24 cellular contexts compared by ENCODE assay signal in genomic region chr10:129940617-129941198, GRCh38. TPM values are rescaled to one million over a fixed set of nuclear protein-coding genes. Genes with fewer than 3 reads are reported as not detected.
"Had no signal": no experiment of that assay in that cellular context is flagged by ENCODE, and none has a peak within 500 bp of the region (broad histone marks: within the 10 kb centered on the region; RNA-seq: fewer than 3 reads in every experiment).

No MANE protein-coding gene starts in this region.

- H3K4me3 ChIP-seq: adrenal gland, ascending aorta, ovary, right lobe of liver, upper lobe of right lung had no signal

- H3K9me3 ChIP-seq: adrenal gland, ascending aorta, ovary, right lobe of liver, upper lobe of right lung had no signal

- H3K4me3 Mint-ChIP-seq: activated CD4-positive, alpha-beta T cell treated with anti-CD3 and anti-CD28 coated beads, Interleukin-2, amount 10 ng/mL, durations not matched to agents 7 days and 5 days; activated CD8-positive, alpha-beta memory T cell treated with anti-CD3 and anti-CD28 coated beads, Interleukin-2, amount 10 ng/mL, durations not matched to agents 7 days and 5 days; activated CD8-positive, alpha-beta T cell treated with anti-CD3 and anti-CD28 coated beads for 36 hours; activated naive CD8-positive, alpha-beta T cell; central memory CD8-positive, alpha-beta T cell; memory B cell had no signal

- H3K36me3 Mint-ChIP-seq: activated CD8-positive, alpha-beta memory T cell treated with anti-CD3 and anti-CD28 coated beads, Interleukin-2, amount 10 ng/mL, durations not matched to agents 7 days and 5 days; activated naive CD8-positive, alpha-beta T cell; memory B cell; naive B cell had no signal

- H3K27ac Mint-ChIP-seq: activated CD8-positive, alpha-beta memory T cell treated with anti-CD3 and anti-CD28 coated beads, Interleukin-2, amount 10 ng/mL, durations not matched to agents 7 days and 5 days; activated CD8-positive, alpha-beta T cell treated with anti-CD3 and anti-CD28 coated beads for 36 hours; activated naive CD8-positive, alpha-beta T cell; memory B cell; naive B cell had no signal

- H3K9me3 Mint-ChIP-seq: activated CD4-positive, alpha-beta T cell treated with anti-CD3 and anti-CD28 coated beads, Interleukin-2, amount 10 ng/mL, durations not matched to agents 7 days and 5 days; activated CD8-positive, alpha-beta T cell treated with anti-CD3 and anti-CD28 coated beads for 36 hours; central memory CD8-positive, alpha-beta T cell; memory B cell; naive B cell had no signal

- DNase-seq: activated CD4-positive, alpha-beta T cell treated with anti-CD3 and anti-CD28 coated beads, Interleukin-2, amount 10 ng/mL, durations not matched to agents 7 days and 5 days; activated CD4-positive, CD25-positive, alpha-beta regulatory T cell treated with anti-CD3 and anti-CD28 coated beads, Interleukin-2, amount 50 U/mL, for 72 hours; activated CD8-positive, alpha-beta memory T cell treated with anti-CD3 and anti-CD28 coated beads, Interleukin-2, amount 10 ng/mL, durations not matched to agents 7 days and 5 days; activated CD8-positive, alpha-beta T cell treated with anti-CD3 and anti-CD28 coated beads for 36 hours; activated naive CD4-positive, alpha-beta T cell; activated T-cell treated with anti-CD3 and anti-CD28 coated beads for 4 hours; adrenal gland; effector memory CD4-positive, alpha-beta T cell; foreskin melanocyte; hippocampal formation; kidney glomerular epithelial cell; naive B cell; right lobe of liver; stimulated activated CD4-positive, alpha-beta T cell treated with anti-CD3 and anti-CD28 coated beads, Interleukin-4, amount 100 ng/mL, for 1 hour; stimulated activated naive CD4-positive, alpha-beta T cell treated with Interleukin-2 at 50 U/mL for 16 hours; T-helper 1 cell; upper lobe of right lung had no signal

- H3K27ac ChIP-seq: adrenal gland, ascending aorta, ovary, right lobe of liver, upper lobe of right lung, WERI-Rb-1 had no signal

- H3K27me3 Mint-ChIP-seq: activated CD4-positive, alpha-beta T cell treated with anti-CD3 and anti-CD28 coated beads, Interleukin-2, amount 10 ng/mL, durations not matched to agents 7 days and 5 days; activated CD8-positive, alpha-beta memory T cell treated with anti-CD3 and anti-CD28 coated beads, Interleukin-2, amount 10 ng/mL, durations not matched to agents 7 days and 5 days had no signal

- H3K4me1 Mint-ChIP-seq: activated CD4-positive, alpha-beta T cell treated with anti-CD3 and anti-CD28 coated beads, Interleukin-2, amount 10 ng/mL, durations not matched to agents 7 days and 5 days; activated CD8-positive, alpha-beta memory T cell treated with anti-CD3 and anti-CD28 coated beads, Interleukin-2, amount 10 ng/mL, durations not matched to agents 7 days and 5 days; central memory CD8-positive, alpha-beta T cell; naive B cell had no signal

- H3K27me3 ChIP-seq: ascending aorta, ovary, right lobe of liver had no signal

- H3K36me3 ChIP-seq: adrenal gland, ascending aorta, ovary, right lobe of liver, upper lobe of right lung, WERI-Rb-1 had no signal

- ATAC-seq: activated CD8-positive, alpha-beta memory T cell treated with anti-CD3 and anti-CD28 coated beads, Interleukin-2, amount 10 ng/mL, durations not matched to agents 7 days and 5 days; activated CD8-positive, alpha-beta T cell treated with anti-CD3 and anti-CD28 coated beads for 36 hours; right lobe of liver; upper lobe of right lung had no signal

- H3K4me1 ChIP-seq: adrenal gland, ascending aorta, right lobe of liver, upper lobe of right lung had no signal

RNA-seq across cellular contexts. Expression of gene EBF3, which starts 23.4 kb away (rescaled TPM):
- total RNA-seq: activated CD4-positive, alpha-beta T cell treated with anti-CD3 and anti-CD28 coated beads, Interleukin-2, amount 10 ng/mL, durations not matched to agents 7 days and 5 days; activated CD8-positive, alpha-beta memory T cell treated with anti-CD3 and anti-CD28 coated beads, Interleukin-2, amount 10 ng/mL, durations not matched to agents 7 days and 5 days; activated CD8-positive, alpha-beta T cell treated with anti-CD3 and anti-CD28 coated beads for 36 hours; liver had no signal
